22 cellular contexts compared by ENCODE assay signal in the genomic region with DNA sequence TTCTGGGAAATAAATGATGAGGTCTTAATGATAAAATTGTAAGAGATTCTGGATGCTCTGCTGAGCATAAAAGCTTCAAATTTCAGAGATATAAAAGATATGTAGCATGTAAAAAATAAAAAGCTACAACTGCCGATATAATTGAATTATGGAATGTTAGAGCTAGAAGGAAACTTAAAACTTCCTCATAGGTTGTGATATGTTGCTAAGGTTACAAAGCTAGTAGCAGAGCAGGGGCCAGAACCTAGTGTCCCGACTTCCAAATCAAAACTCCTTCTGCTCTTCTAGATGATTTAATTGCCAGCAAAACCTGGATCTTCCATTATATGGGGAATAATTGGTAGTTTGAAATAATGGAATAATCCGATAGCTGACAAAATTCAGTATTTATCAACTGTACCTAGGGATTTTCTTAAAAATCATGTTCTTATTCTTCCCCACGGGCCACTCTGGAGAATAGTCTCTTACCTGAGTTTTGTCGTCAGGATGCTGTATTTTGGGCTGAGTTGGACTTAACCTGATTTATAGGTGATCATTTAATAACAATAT. TPM values are rescaled to one million over a fixed set of nuclear protein-coding genes. Genes with fewer than 3 reads are reported as not detected.
"Had no signal": no experiment of that assay in that cellular context is flagged by ENCODE, and none has a peak within 500 bp of the region (broad histone marks: within the 10 kb centered on the region; RNA-seq: fewer than 3 reads in every experiment).

Gene ASCL3, minus strand, starts transcription at position 499 of the 549 bp plus-strand sequence. CDS start 4,855 bp downstream, outside the sequence.

- H3K9me3 Mint-ChIP-seq: IgD-negative memory B cell had no signal

- H3K27ac ChIP-seq: HL-60, RWPE1 had no signal

- H3K27ac Mint-ChIP-seq: IgD-negative memory B cell had no signal

- DNase-seq: KBM-7, MM.1S, NCI-H1092 treated with DMSO at 0.1 percent for 48 hours, NCI-H1436, NCI-H1694, NCI-H187 treated with DMSO at 0.1 percent for 48 hours, NCI-H2029 treated with DMSO at 0.1 percent for 48 hours, NCI-H2171 treated with DMSO at 0.1 percent for 48 hours, NCI-H345, NCI-H446 treated with DMSO at 0.1 percent for 48 hours, NCI-H510A treated with DMSO at 0.1 percent for 48 hours, NCI-H69, NCI-H774, PC-3, SHP77 had no signal

- ATAC-seq: Panc1, PC-3 had no signal

- H3K4me1 Mint-ChIP-seq: IgD-negative memory B cell had no signal

- H3K4me3 Mint-ChIP-seq: IgD-negative memory B cell had no signal

- H3K27me3 Mint-ChIP-seq: IgD-negative memory B cell had no signal

RNA-seq across cellular contexts. Expression of gene ASCL3, which starts in this region (rescaled TPM):
- total RNA-seq: OCI-LY7; PC-3; SK-MEL-5; T-helper 1 cell treated with Interleukin-12 subunit alpha and Interleukin-12 subunit beta and Interleukin-4 antibody, amounts not matched to agents 30 ng/mL and 1 ng/mL, for 36 hours had no signal
- polyA plus RNA-seq: IgD-negative memory B cell had no signal
